Comparison of ENCODE assay signal across 32 cellular contexts in the genomic region with DNA sequence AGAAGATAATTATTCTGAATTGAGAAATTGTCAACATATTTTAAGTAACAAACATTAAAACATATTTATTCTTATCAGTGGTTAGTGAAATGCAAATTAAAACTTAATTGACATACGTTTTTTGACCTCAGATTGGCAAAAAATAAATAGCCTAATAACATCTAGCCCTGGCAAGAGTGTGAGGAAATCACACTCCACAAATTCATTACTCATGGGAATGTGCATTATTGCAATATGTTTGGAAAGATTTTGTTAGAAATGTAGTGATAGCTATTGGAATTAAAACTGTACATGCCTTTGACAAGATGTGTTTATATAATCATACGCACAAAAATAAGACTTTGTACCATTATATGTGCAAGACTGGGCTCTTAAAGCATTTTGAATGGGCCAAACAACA.
"Had no signal": no experiment of that assay in that cellular context is flagged by ENCODE, and none has a peak within 500 bp of the region (broad histone marks: within the 10 kb centered on the region; RNA-seq: fewer than 3 reads in every experiment).

No MANE protein-coding gene starts in this region.

- H3K4me1 ChIP-seq: ascending aorta, foreskin keratinocyte, gastrocnemius medialis had no signal

- H3K36me3 ChIP-seq: ascending aorta, brain microvascular endothelial cell, gastrocnemius medialis, heart right ventricle had no signal

- H3K4me3 ChIP-seq: ascending aorta, coronary artery, dorsolateral prefrontal cortex, gastrocnemius medialis, heart right ventricle had no signal

- H3K27ac Mint-ChIP-seq: activated CD4-positive, alpha-beta memory T cell treated with anti-CD3 and anti-CD28 coated beads for 36 hours; activated CD4-positive, alpha-beta T cell treated with anti-CD3 and anti-CD28 coated beads for 36 hours; activated CD4-positive, alpha-beta T cell treated with anti-CD3 and anti-CD28 coated beads, Interleukin-2, amount 10 ng/mL, durations not matched to agents 24 days and 14 days; activated CD8-positive, alpha-beta memory T cell treated with anti-CD3 and anti-CD28 coated beads, Interleukin-2, amount 10 ng/mL, durations not matched to agents 7 days and 5 days; activated CD8-positive, alpha-beta T cell treated with anti-CD3 and anti-CD28 coated beads, Interleukin-2, amount 10 ng/mL, durations not matched to agents 7 days and 5 days; activated naive CD4-positive, alpha-beta T cell treated with anti-CD3 and anti-CD28 coated beads for 36 hours; activated naive CD4-positive, alpha-beta T cell treated with anti-CD3 and anti-CD28 coated beads, Interleukin-2, amount 50 U/mL, for 24 hours; activated naive CD8-positive, alpha-beta T cell treated with anti-CD3 and anti-CD28 coated beads for 36 hours; activated naive CD8-positive, alpha-beta T cell treated with anti-CD3 and anti-CD28 coated beads, Interleukin-2, amount 50 U/mL, for 24 hours; activated T-helper 1 cell treated with anti-CD3 and anti-CD28 coated beads, Interleukin-12 subunit alpha, Interleukin-12 subunit beta, Interleukin-2, Interleukin-4 antibody, amounts not matched to agents 30 ng/mL and 10 ng/mL and 1 ng/mL, durations not matched to agents 14 hours and 24 hours and 36 hours; activated T-helper 2 cell treated with anti-CD3 and anti-CD28 coated beads, Interferon-gamma antibody, Interleukin-2, Interleukin-4, amounts not matched to agents 10 μg/mL and 5 μg/mL and 100 μg/mL, durations not matched to agents 14 hours and 24 hours and 36 hours; dendritic cell treated with granulocyte-macrophage colony-stimulating factor and Interleukin-4, amounts not matched to agents 40 ng/mL and 50 ng/mL, for 4 days; endodermal cell had no signal

- H3K9me3 ChIP-seq: ascending aorta, gastrocnemius medialis, heart right ventricle had no signal

- ATAC-seq: activated CD4-positive, alpha-beta T cell treated with anti-CD3 and anti-CD28 coated beads for 36 hours; activated CD8-positive, alpha-beta memory T cell treated with anti-CD3 and anti-CD28 coated beads, Interleukin-2, amount 10 ng/mL, durations not matched to agents 7 days and 5 days; activated CD8-positive, alpha-beta T cell treated with anti-CD3 and anti-CD28 coated beads, Interleukin-2, amount 10 ng/mL, durations not matched to agents 7 days and 5 days; activated naive CD8-positive, alpha-beta T cell treated with anti-CD3 and anti-CD28 coated beads, Interleukin-2, amount 50 U/mL, for 24 hours; esophagus mucosa; foreskin keratinocyte; gastrocnemius medialis; heart right ventricle had no signal

- H3K4me3 Mint-ChIP-seq: activated CD4-positive, alpha-beta memory T cell treated with anti-CD3 and anti-CD28 coated beads for 36 hours; activated CD4-positive, alpha-beta T cell treated with anti-CD3 and anti-CD28 coated beads for 36 hours; activated CD4-positive, alpha-beta T cell treated with anti-CD3 and anti-CD28 coated beads, Interleukin-2, amount 10 ng/mL, durations not matched to agents 24 days and 14 days; activated CD8-positive, alpha-beta memory T cell treated with anti-CD3 and anti-CD28 coated beads, Interleukin-2, amount 10 ng/mL, durations not matched to agents 7 days and 5 days; activated CD8-positive, alpha-beta T cell treated with anti-CD3 and anti-CD28 coated beads, Interleukin-2, amount 10 ng/mL, durations not matched to agents 7 days and 5 days; activated naive CD4-positive, alpha-beta T cell treated with anti-CD3 and anti-CD28 coated beads for 36 hours; activated naive CD4-positive, alpha-beta T cell treated with anti-CD3 and anti-CD28 coated beads, Interleukin-2, amount 50 U/mL, for 24 hours; activated naive CD8-positive, alpha-beta T cell treated with anti-CD3 and anti-CD28 coated beads for 36 hours; activated naive CD8-positive, alpha-beta T cell treated with anti-CD3 and anti-CD28 coated beads, Interleukin-2, amount 50 U/mL, for 24 hours; activated T-helper 1 cell treated with anti-CD3 and anti-CD28 coated beads, Interleukin-12 subunit alpha, Interleukin-12 subunit beta, Interleukin-2, Interleukin-4 antibody, amounts not matched to agents 30 ng/mL and 10 ng/mL and 1 ng/mL, durations not matched to agents 14 hours and 24 hours and 36 hours; central memory CD8-positive, alpha-beta T cell; dendritic cell treated with granulocyte-macrophage colony-stimulating factor and Interleukin-4, amounts not matched to agents 40 ng/mL and 50 ng/mL, for 4 days; endodermal cell had no signal

- H3K27me3 ChIP-seq: ascending aorta, brain microvascular endothelial cell, dorsolateral prefrontal cortex, foreskin keratinocyte, gastrocnemius medialis, heart right ventricle had no signal

- H3K27ac ChIP-seq: ascending aorta, brain microvascular endothelial cell, coronary artery, dorsolateral prefrontal cortex, foreskin keratinocyte, gastrocnemius medialis, heart right ventricle had no signal

- FAIRE-seq: bronchial epithelial cell had no signal

- H3K9me3 Mint-ChIP-seq: activated CD4-positive, alpha-beta memory T cell treated with anti-CD3 and anti-CD28 coated beads for 36 hours; activated CD4-positive, alpha-beta T cell treated with anti-CD3 and anti-CD28 coated beads, Interleukin-2, amount 10 ng/mL, durations not matched to agents 24 days and 14 days; activated naive CD4-positive, alpha-beta T cell treated with anti-CD3 and anti-CD28 coated beads for 36 hours; activated naive CD4-positive, alpha-beta T cell treated with anti-CD3 and anti-CD28 coated beads, Interleukin-2, amount 50 U/mL, for 24 hours; activated naive CD8-positive, alpha-beta T cell treated with anti-CD3 and anti-CD28 coated beads for 36 hours; activated naive CD8-positive, alpha-beta T cell treated with anti-CD3 and anti-CD28 coated beads, Interleukin-2, amount 50 U/mL, for 24 hours; activated T-helper 1 cell treated with anti-CD3 and anti-CD28 coated beads, Interleukin-12 subunit alpha, Interleukin-12 subunit beta, Interleukin-2, Interleukin-4 antibody, amounts not matched to agents 30 ng/mL and 10 ng/mL and 1 ng/mL, durations not matched to agents 14 hours and 24 hours and 36 hours; activated T-helper 2 cell treated with anti-CD3 and anti-CD28 coated beads, Interferon-gamma antibody, Interleukin-2, Interleukin-4, amounts not matched to agents 10 μg/mL and 5 μg/mL and 100 μg/mL, durations not matched to agents 14 hours and 24 hours and 36 hours; central memory CD8-positive, alpha-beta T cell; dendritic cell treated with granulocyte-macrophage colony-stimulating factor and Interleukin-4, amounts not matched to agents 40 ng/mL and 50 ng/mL, for 4 days; endodermal cell had no signal

- H3K27me3 Mint-ChIP-seq: activated CD4-positive, alpha-beta memory T cell treated with anti-CD3 and anti-CD28 coated beads for 36 hours; activated CD4-positive, alpha-beta T cell treated with anti-CD3 and anti-CD28 coated beads for 36 hours; activated CD4-positive, alpha-beta T cell treated with anti-CD3 and anti-CD28 coated beads, Interleukin-2, amount 10 ng/mL, durations not matched to agents 24 days and 14 days; activated CD8-positive, alpha-beta memory T cell treated with anti-CD3 and anti-CD28 coated beads, Interleukin-2, amount 10 ng/mL, durations not matched to agents 7 days and 5 days; activated naive CD4-positive, alpha-beta T cell treated with anti-CD3 and anti-CD28 coated beads, Interleukin-2, amount 50 U/mL, for 24 hours; activated naive CD8-positive, alpha-beta T cell treated with anti-CD3 and anti-CD28 coated beads for 36 hours; activated naive CD8-positive, alpha-beta T cell treated with anti-CD3 and anti-CD28 coated beads, Interleukin-2, amount 50 U/mL, for 24 hours; central memory CD8-positive, alpha-beta T cell; dendritic cell treated with granulocyte-macrophage colony-stimulating factor and Interleukin-4, amounts not matched to agents 40 ng/mL and 50 ng/mL, for 4 days had no signal

- H3K4me1 Mint-ChIP-seq: activated CD4-positive, alpha-beta T cell treated with anti-CD3 and anti-CD28 coated beads for 36 hours; activated CD4-positive, alpha-beta T cell treated with anti-CD3 and anti-CD28 coated beads, Interleukin-2, amount 10 ng/mL, durations not matched to agents 24 days and 14 days; activated CD8-positive, alpha-beta memory T cell treated with anti-CD3 and anti-CD28 coated beads, Interleukin-2, amount 10 ng/mL, durations not matched to agents 7 days and 5 days; activated naive CD4-positive, alpha-beta T cell treated with anti-CD3 and anti-CD28 coated beads, Interleukin-2, amount 50 U/mL, for 24 hours; activated naive CD8-positive, alpha-beta T cell treated with anti-CD3 and anti-CD28 coated beads for 36 hours; activated naive CD8-positive, alpha-beta T cell treated with anti-CD3 and anti-CD28 coated beads, Interleukin-2, amount 50 U/mL, for 24 hours; central memory CD8-positive, alpha-beta T cell had no signal

- H3K36me3 Mint-ChIP-seq: activated CD4-positive, alpha-beta memory T cell treated with anti-CD3 and anti-CD28 coated beads for 36 hours; activated CD8-positive, alpha-beta memory T cell treated with anti-CD3 and anti-CD28 coated beads, Interleukin-2, amount 10 ng/mL, durations not matched to agents 7 days and 5 days; activated naive CD4-positive, alpha-beta T cell treated with anti-CD3 and anti-CD28 coated beads, Interleukin-2, amount 50 U/mL, for 24 hours; activated naive CD8-positive, alpha-beta T cell treated with anti-CD3 and anti-CD28 coated beads for 36 hours had no signal

- DNase-seq: activated CD4-positive, alpha-beta memory T cell treated with anti-CD3 and anti-CD28 coated beads for 36 hours; activated CD4-positive, alpha-beta T cell treated with anti-CD3 and anti-CD28 coated beads for 36 hours; activated CD4-positive, alpha-beta T cell treated with anti-CD3 and anti-CD28 coated beads, Interleukin-2, amount 10 ng/mL, durations not matched to agents 24 days and 14 days; activated CD4-positive, CD25-positive, alpha-beta regulatory T cell; activated CD4-positive, CD25-positive, alpha-beta regulatory T cell treated with anti-CD3 and anti-CD28 coated beads, Interleukin-2, amount 50 U/mL, for 72 hours; activated CD8-positive, alpha-beta memory T cell treated with anti-CD3 and anti-CD28 coated beads, Interleukin-2, amount 10 ng/mL, durations not matched to agents 7 days and 5 days; activated CD8-positive, alpha-beta memory T cell treated with anti-CD3 and anti-CD28 coated beads, Interleukin-2, amount 50 U/mL, for 4 hours; activated CD8-positive, alpha-beta T cell treated with anti-CD3 and anti-CD28 coated beads, Interleukin-2, amount 10 ng/mL, durations not matched to agents 7 days and 5 days; activated effector memory CD4-positive, alpha-beta T cell treated with anti-CD3 and anti-CD28 coated beads, Interleukin-2, amount 50 U/mL, for 16 hours; activated naive CD4-positive, alpha-beta T cell treated with anti-CD3 and anti-CD28 coated beads for 36 hours; activated naive CD8-positive, alpha-beta T cell treated with anti-CD3 and anti-CD28 coated beads for 36 hours; activated naive CD8-positive, alpha-beta T cell treated with anti-CD3 and anti-CD28 coated beads, Interleukin-2, amount 50 U/mL, for 24 hours; activated T-cell treated with anti-CD3 and anti-CD28 coated beads, Interleukin-2, amount 50 U/mL, for 1 hour; activated T-cell treated with anti-CD3 and anti-CD28 coated beads, Interleukin-2, amount 50 U/mL, for 48 hours; brain microvascular endothelial cell; dorsolateral prefrontal cortex; effector memory CD4-positive, alpha-beta T cell; endodermal cell; foreskin keratinocyte; gastrocnemius medialis; glutamatergic neuron; heart right ventricle; T-helper 2 cell had no signal
